Comparison of ENCODE assay signal across 1 cellular context in the genomic region with DNA sequence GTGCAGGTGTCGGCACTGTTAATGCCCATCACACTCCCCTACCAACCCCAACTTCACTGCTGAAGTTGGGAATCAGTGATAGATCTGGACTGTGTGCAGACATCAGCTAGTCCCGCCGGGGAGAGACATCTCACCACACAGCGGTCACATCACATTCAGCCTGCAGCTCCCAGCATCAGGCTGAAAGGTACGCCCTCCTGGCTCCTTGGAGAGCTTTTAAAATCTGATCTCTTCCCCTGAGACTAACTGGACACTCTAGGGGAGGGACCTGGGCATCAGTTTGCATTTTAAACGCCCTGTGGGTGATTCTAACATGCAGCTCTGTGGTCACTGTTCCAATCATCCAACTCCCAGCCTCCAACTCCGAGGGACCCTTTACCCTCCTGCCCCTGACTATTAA.
TF ChIP-seq lines count a peak whose summit lies in the region.

No MANE protein-coding gene starts in this region.

TF ChIP-seq in SK-N-SH, 30 proteins besides CTCF, POLR2A, EP300 and RAD21 (continued from another document):
- no peak for TF ChIP-seq RXRA (IDR thresholded peaks at IDR 0.05; ENCODE audit: borderline replicate concordance, low read depth)
- TF ChIP-seq, protein P1, sequence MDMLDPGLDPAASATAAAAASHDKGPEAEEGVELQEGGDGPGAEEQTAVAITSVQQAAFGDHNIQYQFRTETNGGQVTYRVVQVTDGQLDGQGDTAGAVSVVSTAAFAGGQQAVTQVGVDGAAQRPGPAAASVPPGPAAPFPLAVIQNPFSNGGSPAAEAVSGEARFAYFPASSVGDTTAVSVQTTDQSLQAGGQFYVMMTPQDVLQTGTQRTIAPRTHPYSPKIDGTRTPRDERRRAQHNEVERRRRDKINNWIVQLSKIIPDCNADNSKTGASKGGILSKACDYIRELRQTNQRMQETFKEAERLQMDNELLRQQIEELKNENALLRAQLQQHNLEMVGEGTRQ (IDR thresholded peaks at IDR 0.05; ENCODE audit: borderline replicate concordance, low read depth, low read length): no peak
- TF ChIP-seq, protein P2, sequence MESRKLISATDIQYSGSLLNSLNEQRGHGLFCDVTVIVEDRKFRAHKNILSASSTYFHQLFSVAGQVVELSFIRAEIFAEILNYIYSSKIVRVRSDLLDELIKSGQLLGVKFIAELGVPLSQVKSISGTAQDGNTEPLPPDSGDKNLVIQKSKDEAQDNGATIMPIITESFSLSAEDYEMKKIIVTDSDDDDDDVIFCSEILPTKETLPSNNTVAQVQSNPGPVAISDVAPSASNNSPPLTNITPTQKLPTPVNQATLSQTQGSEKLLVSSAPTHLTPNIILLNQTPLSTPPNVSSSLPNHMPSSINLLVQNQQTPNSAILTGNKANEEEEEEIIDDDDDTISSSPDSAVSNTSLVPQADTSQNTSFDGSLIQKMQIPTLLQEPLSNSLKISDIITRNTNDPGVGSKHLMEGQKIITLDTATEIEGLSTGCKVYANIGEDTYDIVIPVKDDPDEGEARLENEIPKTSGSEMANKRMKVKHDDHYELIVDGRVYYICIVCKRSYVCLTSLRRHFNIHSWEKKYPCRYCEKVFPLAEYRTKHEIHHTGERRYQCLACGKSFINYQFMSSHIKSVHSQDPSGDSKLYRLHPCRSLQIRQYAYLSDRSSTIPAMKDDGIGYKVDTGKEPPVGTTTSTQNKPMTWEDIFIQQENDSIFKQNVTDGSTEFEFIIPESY (IDR thresholded peaks at IDR 0.05; ENCODE audit: borderline replicate concordance, low read depth): no peak
- no peak for TF ChIP-seq TCF12 (IDR thresholded peaks at IDR 0.05)
- TF ChIP-seq ELF1 (IDR thresholded peaks at IDR 0.05): no peak
- no peak for TF ChIP-seq POLR2AphosphoS5 (IDR thresholded peaks at IDR 0.05; ENCODE audit: low read depth, low read length)
- no peak for TF ChIP-seq NFIC (IDR thresholded peaks at IDR 0.05; ENCODE audit: borderline replicate concordance)
- no peak for TF ChIP-seq NRF1 (IDR thresholded peaks at IDR 0.05; ENCODE audit: low read depth, low read length)
- TF ChIP-seq EZH2phosphoT487 (IDR thresholded peaks at IDR 0.05; ENCODE audit: borderline replicate concordance, low read depth): no peak
- TF ChIP-seq MXI1 (IDR thresholded peaks at IDR 0.05; ENCODE audit: low read depth, low read length): no peak
- TF ChIP-seq FOXM1 (IDR thresholded peaks at IDR 0.05; ENCODE audit: low read depth): no peak
- TF ChIP-seq SMC3 (IDR thresholded peaks at IDR 0.05; ENCODE audit: low read depth, low read length): no peak
- no peak for TF ChIP-seq FOXJ3 (CRISPR knock-in tag; IDR thresholded peaks at IDR 0.05)
- TF ChIP-seq MEF2A (IDR thresholded peaks at IDR 0.05; ENCODE audit: borderline replicate concordance, low read depth): no peak
